Comparison of ENCODE assay signal across 33 cellular contexts in genomic region chr7:37481722-37482288, GRCh38.
"Had no signal": no experiment of that assay in that cellular context is flagged by ENCODE, and none has a peak within 500 bp of the region (broad histone marks: within the 10 kb centered on the region; RNA-seq: fewer than 3 reads in every experiment).

No MANE protein-coding gene starts in this region.

- H3K4me3 Mint-ChIP-seq: activated CD4-positive, alpha-beta memory T cell treated with anti-CD3 and anti-CD28 coated beads for 36 hours; activated naive CD4-positive, alpha-beta T cell treated with anti-CD3 and anti-CD28 coated beads for 36 hours; activated naive CD8-positive, alpha-beta T cell treated with anti-CD3 and anti-CD28 coated beads for 36 hours; activated T-helper 1 cell treated with anti-CD3 and anti-CD28 coated beads, Interleukin-12 subunit alpha, Interleukin-12 subunit beta, Interleukin-2, Interleukin-4 antibody, amounts not matched to agents 30 ng/mL and 10 ng/mL and 1 ng/mL, durations not matched to agents 14 hours and 24 hours and 36 hours; endodermal cell; immature natural killer cell; memory B cell; naive thymus-derived CD4-positive, alpha-beta T cell; stimulated activated memory B cell treated with anti-CD40 and anti-IgM and Interleukin-4, amounts not matched to agents 10 μg/mL and 1 μg/mL and 100 μg/mL, for 72 hours; stimulated activated naive CD8-positive, alpha-beta T cell treated with anti-CD3 and anti-CD28 coated beads, Interleukin-15, amount 100 ng/mL, for 72 hours had no signal

- H3K9me3 Mint-ChIP-seq: activated CD4-positive, alpha-beta memory T cell treated with anti-CD3 and anti-CD28 coated beads for 36 hours; activated naive CD8-positive, alpha-beta T cell treated with anti-CD3 and anti-CD28 coated beads for 36 hours; memory B cell; stimulated activated naive CD8-positive, alpha-beta T cell treated with anti-CD3 and anti-CD28 coated beads, Interleukin-15, amount 100 ng/mL, for 72 hours had no signal

- H3K27ac Mint-ChIP-seq: activated CD4-positive, alpha-beta memory T cell treated with anti-CD3 and anti-CD28 coated beads for 36 hours; activated naive CD4-positive, alpha-beta T cell treated with anti-CD3 and anti-CD28 coated beads for 36 hours; activated naive CD8-positive, alpha-beta T cell treated with anti-CD3 and anti-CD28 coated beads for 36 hours; activated T-helper 1 cell treated with anti-CD3 and anti-CD28 coated beads, Interleukin-12 subunit alpha, Interleukin-12 subunit beta, Interleukin-2, Interleukin-4 antibody, amounts not matched to agents 30 ng/mL and 10 ng/mL and 1 ng/mL, durations not matched to agents 14 hours and 24 hours and 36 hours; endodermal cell; immature natural killer cell; memory B cell; naive thymus-derived CD4-positive, alpha-beta T cell; stimulated activated memory B cell treated with anti-CD40 and anti-IgM and Interleukin-4, amounts not matched to agents 10 μg/mL and 1 μg/mL and 100 μg/mL, for 72 hours; stimulated activated naive CD8-positive, alpha-beta T cell treated with anti-CD3 and anti-CD28 coated beads, Interleukin-15, amount 100 ng/mL, for 72 hours had no signal

- H3K27ac ChIP-seq: adrenal gland, ascending aorta, cardiac muscle cell, pancreas, psoas muscle, testis, transverse colon, VCaP had no signal

- H3K4me1 ChIP-seq: adrenal gland, ascending aorta, pancreas, psoas muscle, sigmoid colon, testis, transverse colon, uterus had no signal

- DNase-seq: activated CD4-positive, alpha-beta memory T cell treated with anti-CD3 and anti-CD28 coated beads for 36 hours; activated CD4-positive, alpha-beta T cell treated with anti-CD3 and anti-CD28 coated beads for 48 hours; activated CD8-positive, alpha-beta memory T cell treated with anti-CD3 and anti-CD28 coated beads, Interleukin-2, amount 50 U/mL, for 4 hours; activated effector memory CD4-positive, alpha-beta T cell treated with anti-CD3 and anti-CD28 coated beads, Interleukin-2, amount 50 U/mL, for 16 hours; activated naive CD4-positive, alpha-beta T cell treated with anti-CD3 and anti-CD28 coated beads for 36 hours; activated naive CD8-positive, alpha-beta T cell treated with anti-CD3 and anti-CD28 coated beads for 36 hours; activated T-cell treated with anti-CD3 and anti-CD28 coated beads, Interleukin-2, amount 50 U/mL, for 1 hour; adrenal gland; endodermal cell; foreskin fibroblast; heart left ventricle; immature natural killer cell; kidney; naive thymus-derived CD4-positive, alpha-beta T cell; pancreas; psoas muscle; sigmoid colon; small intestine; stimulated activated CD4-positive, alpha-beta T cell treated with anti-CD3 and anti-CD28 coated beads, Interleukin-4, amount 100 ng/mL, for 4 hours; stimulated activated CD8-positive, alpha-beta memory T cell treated with anti-CD3 and anti-CD28 coated beads, Interleukin-4, amount 100 ng/mL, for 48 hours; stimulated activated naive CD8-positive, alpha-beta T cell treated with anti-CD3 and anti-CD28 coated beads, Interleukin-15, amount 100 ng/mL, for 72 hours; T-helper 1 cell; testis; transverse colon; uterus had no signal

- H3K36me3 Mint-ChIP-seq: activated CD4-positive, alpha-beta memory T cell treated with anti-CD3 and anti-CD28 coated beads for 36 hours; activated naive CD8-positive, alpha-beta T cell treated with anti-CD3 and anti-CD28 coated beads for 36 hours; brain; memory B cell; stimulated activated memory B cell treated with anti-CD40 and anti-IgM and Interleukin-4, amounts not matched to agents 10 μg/mL and 1 μg/mL and 100 μg/mL, for 72 hours had no signal

- H3K36me3 ChIP-seq: adrenal gland, ascending aorta, cardiac muscle cell, heart left ventricle, pancreas, sigmoid colon, transverse colon, uterus had no signal

- H3K9me3 ChIP-seq: adrenal gland, ascending aorta, heart left ventricle, pancreas, psoas muscle, sigmoid colon, testis, transverse colon, uterus had no signal

- ATAC-seq: esophagus mucosa; heart left ventricle; naive thymus-derived CD4-positive, alpha-beta T cell; pancreas; psoas muscle; stimulated activated memory B cell treated with anti-CD40 and anti-IgM and Interleukin-4, amounts not matched to agents 10 μg/mL and 1 μg/mL and 100 μg/mL, for 72 hours; stimulated activated naive CD8-positive, alpha-beta T cell treated with anti-CD3 and anti-CD28 coated beads, Interleukin-15, amount 100 ng/mL, for 72 hours had no signal

- H3K27me3 ChIP-seq: adrenal gland, ascending aorta, cardiac muscle cell, heart left ventricle, pancreas, sigmoid colon, testis, transverse colon, uterus had no signal

- H3K4me3 ChIP-seq: adrenal gland, ascending aorta, cardiac muscle cell, heart left ventricle, pancreas, psoas muscle, sigmoid colon, testis, transverse colon, uterus had no signal

- H3K27me3 Mint-ChIP-seq: brain had no signal

- H3K4me1 Mint-ChIP-seq: activated naive CD8-positive, alpha-beta T cell treated with anti-CD3 and anti-CD28 coated beads for 36 hours; immature natural killer cell; memory B cell; stimulated activated memory B cell treated with anti-CD40 and anti-IgM and Interleukin-4, amounts not matched to agents 10 μg/mL and 1 μg/mL and 100 μg/mL, for 72 hours; stimulated activated naive CD8-positive, alpha-beta T cell treated with anti-CD3 and anti-CD28 coated beads, Interleukin-15, amount 100 ng/mL, for 72 hours had no signal
